In the genomic region with DNA sequence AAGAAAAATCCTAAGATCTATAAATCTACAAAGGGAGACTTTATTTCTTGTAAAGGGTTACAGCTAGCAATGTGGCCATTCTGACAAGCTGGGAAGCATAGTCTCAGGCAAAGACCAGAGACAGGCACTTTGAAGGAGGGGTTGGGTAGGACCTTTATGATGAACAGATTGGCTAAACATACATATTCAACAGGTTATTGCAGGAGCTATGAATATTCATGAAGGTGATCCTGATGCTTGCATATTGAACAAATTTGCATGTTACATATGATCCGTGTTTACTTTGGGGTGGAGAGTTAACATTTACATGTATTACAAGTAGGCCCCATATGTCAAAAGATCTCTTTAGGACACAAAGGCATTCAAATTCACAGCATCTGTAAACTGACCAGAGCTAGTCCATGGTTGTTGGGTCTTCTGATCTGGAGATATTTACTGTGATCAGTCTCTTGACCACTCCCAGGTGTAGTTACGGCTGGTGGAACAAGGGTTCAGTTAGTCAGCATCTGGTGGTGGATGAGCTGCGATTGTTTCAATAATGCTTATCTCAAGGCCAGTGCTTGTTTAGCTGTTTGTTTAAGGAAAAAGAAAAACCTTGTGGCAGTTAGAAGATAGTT, we compare ENCODE assay signal across 29 cellular contexts.
"Had no signal": no experiment of that assay in that cellular context is flagged by ENCODE, and none has a peak within 500 bp of the region (broad histone marks: within the 10 kb centered on the region; RNA-seq: fewer than 3 reads in every experiment).

No MANE protein-coding gene starts in this region.

- H3K4me3 ChIP-seq: pancreas, prostate gland, skin epidermis, stomach, thyroid gland, upper lobe of left lung, vagina had no signal

- H3K4me1 Mint-ChIP-seq: activated CD4-positive, alpha-beta T cell treated with anti-CD3 and anti-CD28 coated beads, Interleukin-2, amount 10 ng/mL, durations not matched to agents 24 days and 14 days; activated naive CD4-positive, alpha-beta T cell treated with anti-CD3 and anti-CD28 coated beads, Interleukin-2, amount 10 ng/mL, durations not matched to agents 7 days and 5 days; activated naive CD8-positive, alpha-beta T cell treated with anti-CD3 and anti-CD28 coated beads, Interleukin-2, amount 10 ng/mL, durations not matched to agents 7 days and 5 days had no signal

- DNase-seq: activated CD4-positive, alpha-beta memory T cell treated with anti-CD3 and anti-CD28 coated beads for 36 hours; activated CD4-positive, alpha-beta T cell treated with anti-CD3 and anti-CD28 coated beads, Interleukin-2, amount 10 ng/mL, durations not matched to agents 24 days and 14 days; activated CD8-positive, alpha-beta memory T cell treated with anti-CD3 and anti-CD28 coated beads, Interleukin-2, amount 50 U/mL, for 48 hours; activated gamma-delta T cell; activated naive CD4-positive, alpha-beta T cell treated with anti-CD3 and anti-CD28 coated beads, Interleukin-2, amount 10 ng/mL, durations not matched to agents 7 days and 5 days; activated naive CD8-positive, alpha-beta T cell treated with anti-CD3 and anti-CD28 coated beads, Interleukin-2, amount 10 ng/mL, durations not matched to agents 7 days and 5 days; activated T-cell treated with anti-CD3 and anti-CD28 coated beads, Interleukin-2, amount 50 U/mL, for 24 hours; brain microvascular endothelial cell; foreskin fibroblast; head of caudate nucleus; hippocampal formation; left cardiac atrium; left ventricle myocardium superior; nucleus accumbens; pancreas; retina; stimulated activated CD4-positive, alpha-beta T cell treated with anti-CD3 and anti-CD28 coated beads, Interleukin-4, amount 100 ng/mL, for 24 hours; stimulated activated naive B cell treated with anti-CD40 and anti-IgM and Interleukin-4, amounts not matched to agents 10 μg/mL and 1 μg/mL and 100 μg/mL, for 72 hours; stomach; T-helper 9 cell; thyroid gland; upper lobe of left lung; WERI-Rb-1 had no signal

- H3K27ac Mint-ChIP-seq: activated CD4-positive, alpha-beta memory T cell treated with anti-CD3 and anti-CD28 coated beads for 36 hours; activated CD4-positive, alpha-beta T cell treated with anti-CD3 and anti-CD28 coated beads, Interleukin-2, amount 10 ng/mL, durations not matched to agents 24 days and 14 days; activated naive CD4-positive, alpha-beta T cell treated with anti-CD3 and anti-CD28 coated beads, Interleukin-2, amount 10 ng/mL, durations not matched to agents 7 days and 5 days; activated naive CD8-positive, alpha-beta T cell treated with anti-CD3 and anti-CD28 coated beads, Interleukin-2, amount 10 ng/mL, durations not matched to agents 7 days and 5 days; activated T-cell treated with anti-CD3 and anti-CD28 coated beads, Interleukin-2, amount 50 U/mL, for 24 hours; stimulated activated naive B cell treated with anti-CD40 and anti-IgM and Interleukin-4, amounts not matched to agents 10 μg/mL and 1 μg/mL and 100 μg/mL, for 72 hours had no signal

- H3K27me3 Mint-ChIP-seq: activated naive CD4-positive, alpha-beta T cell treated with anti-CD3 and anti-CD28 coated beads, Interleukin-2, amount 10 ng/mL, durations not matched to agents 7 days and 5 days; stimulated activated naive B cell treated with anti-CD40 and anti-IgM and Interleukin-4, amounts not matched to agents 10 μg/mL and 1 μg/mL and 100 μg/mL, for 72 hours had no signal

- H3K4me3 Mint-ChIP-seq: activated CD4-positive, alpha-beta memory T cell treated with anti-CD3 and anti-CD28 coated beads for 36 hours; activated CD4-positive, alpha-beta T cell treated with anti-CD3 and anti-CD28 coated beads, Interleukin-2, amount 10 ng/mL, durations not matched to agents 24 days and 14 days; activated naive CD4-positive, alpha-beta T cell treated with anti-CD3 and anti-CD28 coated beads, Interleukin-2, amount 10 ng/mL, durations not matched to agents 7 days and 5 days; activated naive CD8-positive, alpha-beta T cell treated with anti-CD3 and anti-CD28 coated beads, Interleukin-2, amount 10 ng/mL, durations not matched to agents 7 days and 5 days; activated T-cell treated with anti-CD3 and anti-CD28 coated beads, Interleukin-2, amount 50 U/mL, for 24 hours; stimulated activated naive B cell treated with anti-CD40 and anti-IgM and Interleukin-4, amounts not matched to agents 10 μg/mL and 1 μg/mL and 100 μg/mL, for 72 hours had no signal

- H3K36me3 ChIP-seq: brain microvascular endothelial cell, pancreas, prostate gland, stomach, thyroid gland, upper lobe of left lung, vagina, WERI-Rb-1 had no signal

- H3K4me1 ChIP-seq: pancreas, prostate gland, thyroid gland, upper lobe of left lung, vagina had no signal

- H3K9me3 ChIP-seq: pancreas, prostate gland, stomach, thyroid gland, upper lobe of left lung, vagina had no signal

- H3K36me3 Mint-ChIP-seq: activated CD4-positive, alpha-beta memory T cell treated with anti-CD3 and anti-CD28 coated beads for 36 hours; activated naive CD4-positive, alpha-beta T cell treated with anti-CD3 and anti-CD28 coated beads, Interleukin-2, amount 10 ng/mL, durations not matched to agents 7 days and 5 days; activated naive CD8-positive, alpha-beta T cell treated with anti-CD3 and anti-CD28 coated beads, Interleukin-2, amount 10 ng/mL, durations not matched to agents 7 days and 5 days had no signal

- ATAC-seq: activated CD4-positive, CD25-positive, alpha-beta regulatory T cell treated with anti-CD3 and anti-CD28 coated beads, Interleukin-2, amount 50 U/mL, for 24 hours; esophagus mucosa; left cardiac atrium; left ventricle myocardium superior; pancreas; sciatic nerve; stimulated activated naive B cell treated with anti-CD40 and anti-IgM and Interleukin-4, amounts not matched to agents 10 μg/mL and 1 μg/mL and 100 μg/mL, for 72 hours had no signal

- H3K9me3 Mint-ChIP-seq: activated CD4-positive, alpha-beta memory T cell treated with anti-CD3 and anti-CD28 coated beads for 36 hours; activated CD4-positive, alpha-beta T cell treated with anti-CD3 and anti-CD28 coated beads, Interleukin-2, amount 10 ng/mL, durations not matched to agents 24 days and 14 days; activated naive CD4-positive, alpha-beta T cell treated with anti-CD3 and anti-CD28 coated beads, Interleukin-2, amount 10 ng/mL, durations not matched to agents 7 days and 5 days; activated naive CD8-positive, alpha-beta T cell treated with anti-CD3 and anti-CD28 coated beads, Interleukin-2, amount 10 ng/mL, durations not matched to agents 7 days and 5 days; activated T-cell treated with anti-CD3 and anti-CD28 coated beads, Interleukin-2, amount 50 U/mL, for 24 hours had no signal

- H3K27me3 ChIP-seq: brain microvascular endothelial cell, pancreas, stomach, thyroid gland, upper lobe of left lung, vagina had no signal

- H3K27ac ChIP-seq: brain microvascular endothelial cell, pancreas, prostate gland, stomach, thyroid gland, upper lobe of left lung, vagina, WERI-Rb-1 had no signal
